10 cellular contexts compared by ENCODE assay signal in the genomic region with DNA sequence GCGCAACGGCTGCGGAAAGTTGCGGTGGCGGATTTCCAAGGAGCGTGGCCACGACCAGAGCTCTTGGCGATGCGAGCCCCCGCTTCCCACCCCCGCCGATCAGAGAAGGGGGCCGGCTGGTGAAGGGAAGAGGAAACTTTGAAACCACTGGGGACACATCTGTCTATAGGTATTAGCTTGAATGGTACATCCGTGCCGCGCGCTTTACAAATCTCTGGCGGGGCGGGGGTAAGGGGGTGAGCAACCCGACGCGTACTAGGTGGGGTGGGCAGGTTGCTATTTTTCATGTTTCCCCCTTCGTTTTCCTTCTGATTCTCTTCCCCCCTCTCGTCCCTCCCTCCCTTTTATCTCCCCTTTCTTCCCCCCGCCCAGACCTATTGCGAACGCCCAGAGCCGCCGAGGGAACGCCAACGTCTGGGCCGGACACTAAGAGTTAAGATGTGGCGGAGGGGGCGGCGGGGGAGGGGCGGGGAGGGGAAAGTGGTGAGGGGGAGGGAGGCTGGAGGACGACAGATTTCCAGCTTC. TPM values are rescaled to one million over a fixed set of nuclear protein-coding genes. Genes with fewer than 3 reads are reported as not detected.
DNase-seq lines count a peak whose midpoint lies in the region; ATAC-seq and TF ChIP-seq lines count a peak whose summit lies in the region.
"Had no signal": no experiment of that assay in that cellular context is flagged by ENCODE, and none has a peak within 500 bp of the region (broad histone marks: within the 10 kb centered on the region; RNA-seq: fewer than 3 reads in every experiment).

No MANE protein-coding gene starts in this region.

- no peak for DNase-seq in CD14-positive monocyte (ENCODE audit: low spot score)
- DNase-seq in Jurkat, Clone E6-1 (ENCODE audit: low read depth, low spot score) = no peak
- peak; percentile 87 for DNase-seq in osteoblast (ENCODE audit: insufficient read length, low spot score, missing footprints)
- DNase-seq in NCI-H510A (lab: John Stamatoyannopoulos, UW) = no peak
- no peak for DNase-seq in stimulated activated CD8-positive, alpha-beta memory T cell treated with anti-CD3 and anti-CD28 coated beads, Interleukin-4, amount 100 ng/mL, for 48 hours
- DNase-seq: effector CD4-positive, alpha-beta T cell had no signal

- peaks cover 0 to 38% (median 30%) of the 10 kb centered on the region in 7 donors for H3K9me3 Mint-ChIP-seq in CD14-positive monocyte

- peaks cover 81 to 91% (median 87%) of the 10 kb centered on the region in 3 donors for H3K27me3 Mint-ChIP-seq in CD14-positive monocyte (ENCODE audit: low read depth in 3 of 3)

- H3K4me2 ChIP-seq in osteoblast (ENCODE audit: insufficient read depth, low read length) = peak overlapping the region; percentile 57

- no peak for TF ChIP-seq CTCF in CD14-positive monocyte (IDR thresholded peaks at IDR 0.05)
- no peak for TF ChIP-seq CTCF in osteoblast (IDR thresholded peaks at IDR 0.05; ENCODE audit: extremely low read depth, low read depth, low read length)

- no peaks in the 10 kb centered on the region for H3K9me3 ChIP-seq in duodenal mucosa (ENCODE audit: control insufficient read depth in 1 of 2, low read length in 2 of 2)
- H3K9me3 ChIP-seq in osteoblast (ENCODE audit: low read depth, low read length) = no peaks in the 10 kb centered on the region

- H3K4me3 ChIP-seq in Jurkat, Clone E6-1 (ENCODE audit: low read length) = peak overlapping the region; percentile 64
- H3K4me3 ChIP-seq in duodenal mucosa (ENCODE audit: low read depth in 1 of 2, low read length in 2 of 2) = peak overlapping the region; percentile 47 to 48
- peak overlapping the region; percentile 57 for H3K4me3 ChIP-seq in osteoblast (ENCODE audit: insufficient read depth, low read length)

- peaks cover 71 to 83% of the 10 kb centered on the region in 2 donors for H3K27me3 ChIP-seq in duodenal mucosa (ENCODE audit: control insufficient read depth in 1 of 2, insufficient read depth in 2 of 2, low read length in 2 of 2)
- H3K27me3 ChIP-seq in osteoblast (ENCODE audit: insufficient read depth, low read length) = peaks cover 73% of the 10 kb centered on the region

- H3K27ac ChIP-seq in duodenal mucosa (ENCODE audit: low read depth, low read length) = peak overlapping the region; percentile 32
- H3K27ac ChIP-seq in osteoblast (ENCODE audit: low read depth, low read length) = no peak overlapping the region

- intact Hi-C loops in CD14-positive monocyte (cut with micrococcal nuclease) = no loop called here

- no peak for ATAC-seq in GM21737 (IDR thresholded peaks at IDR 0.05; ENCODE audit: unreplicated experiment)
- no peak for ATAC-seq in HG03095 (IDR thresholded peaks at IDR 0.05; ENCODE audit: unreplicated experiment)

- no peak overlapping the region for H2AFZ ChIP-seq in osteoblast (ENCODE audit: low read length)

- no peak overlapping the region for H3K9ac ChIP-seq in duodenal mucosa (ENCODE audit: low read depth in 1 of 2, low read length in 2 of 2)

- H4K20me1 ChIP-seq in osteoblast (ENCODE audit: insufficient read depth, low read length) = no peaks in the 10 kb centered on the region

- H3K4me1 ChIP-seq in duodenal mucosa (ENCODE audit: control insufficient read depth in 1 of 2, insufficient read depth in 2 of 2, low read length in 2 of 2) = peaks cover 15 to 31% of the 10 kb centered on the region in 2 donors
- no peaks in the 10 kb centered on the region for H3K4me1 ChIP-seq in osteoblast (ENCODE audit: insufficient read depth, low read length)

- H3K36me3 ChIP-seq in duodenal mucosa (ENCODE audit: control insufficient read depth in 1 of 2, insufficient read depth in 2 of 2, low read length in 2 of 2) = no peaks in the 10 kb centered on the region
- H3K36me3 ChIP-seq in osteoblast (ENCODE audit: insufficient read depth, low read length) = no peaks in the 10 kb centered on the region

- no peak overlapping the region for H3K27ac Mint-ChIP-seq in CD14-positive monocyte

- peak overlapping the region; percentile 91 to 98 for H3K4me3 Mint-ChIP-seq in CD14-positive monocyte

- H3K79me2 ChIP-seq in osteoblast (ENCODE audit: insufficient read depth, low read length) = no peaks in the 10 kb centered on the region

- peaks cover 18 to 29% of the 10 kb centered on the region in 2 donors for H3K36me3 Mint-ChIP-seq in CD14-positive monocyte

- H3K4me1 Mint-ChIP-seq in CD14-positive monocyte = peaks cover 60% of the 10 kb centered on the region

RNA-seq across cellular contexts. Expression of a gene that starts 0.5 kb away (rescaled TPM):
- polyA plus RNA-seq in CD14-positive monocyte = not detected
- polyA plus RNA-seq in Jurkat, Clone E6-1 (2012; ENCODE audit: insufficient read depth, insufficient read length) = 0.76 TPM
- under 0.01 TPM in 1 of 2 replicates, not detected in the other for total RNA-seq in osteoblast
- total RNA-seq: RPMI7951 had no signal
